ENCODE assay signal across 10 cellular contexts in the genomic region with DNA sequence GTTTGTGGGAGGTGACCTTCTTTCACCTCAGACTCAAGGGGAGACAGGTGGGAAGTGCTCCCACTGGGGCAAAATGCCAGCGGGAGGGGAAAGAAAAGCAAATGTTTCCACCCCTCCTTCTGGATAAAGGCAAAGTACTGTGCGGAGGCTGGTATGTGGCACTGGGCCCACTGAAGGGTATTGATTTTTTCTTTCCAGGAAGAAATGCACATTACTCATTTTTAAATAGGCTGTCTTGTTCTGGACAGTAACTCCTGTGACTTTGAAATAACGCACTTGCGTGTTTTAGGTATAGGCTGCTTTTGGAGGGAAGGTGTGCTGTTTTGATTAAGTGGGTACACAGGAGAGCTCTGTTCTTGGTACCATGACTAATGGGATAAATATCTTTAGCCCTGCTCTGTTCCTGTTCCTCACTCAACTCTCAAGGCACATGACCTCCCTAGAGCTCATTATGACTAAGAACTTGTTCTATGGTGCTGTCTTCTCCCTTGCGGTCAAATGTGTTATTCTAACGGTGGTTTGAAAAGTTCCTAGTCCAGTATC. TPM values are rescaled to one million over a fixed set of nuclear protein-coding genes. Genes with fewer than 3 reads are reported as not detected.
DNase-seq lines count a peak whose midpoint lies in the region; ATAC-seq and TF ChIP-seq lines count a peak whose summit lies in the region.
"Had no signal": no experiment of that assay in that cellular context is flagged by ENCODE, and none has a peak within 500 bp of the region (broad histone marks: within the 10 kb centered on the region; RNA-seq: fewer than 3 reads in every experiment).

No MANE protein-coding gene starts in this region.

- TF ChIP-seq CTCF in RWPE1 (conservative IDR thresholded peaks at IDR 0.05; ENCODE audit: low read depth) (no peak), transverse colon (IDR thresholded peaks at IDR 0.05) (no peak), A673 (conservative IDR thresholded peaks at IDR 0.05; ENCODE audit: low read depth, low read length) (no peak)

- intact Hi-C loops in transverse colon (cut with DNase I; ENCODE audit: low total_unique reads) = no loop called here
- intact Hi-C loops in A673 (cut with micrococcal nuclease; ENCODE audit: unreplicated experiment) = no loop called here

- CTCF ChIA-PET in RWPE1 (lab: Yijun Ruan, JAX) = no interaction called here
- CTCF ChIA-PET in A673 (lab: Charles Lee) = no interaction called here

- in situ Hi-C loops in transverse colon (cut with MboI; ENCODE audit: low pct_ligation_motif_present in 1 of 4, low pct_unique_long_range_greater_than_20kb in 1 of 4, low sequenced_read_pairs in 3 of 4) = no loop called here

- H3K4me1 ChIP-seq in transverse colon = peaks cover 0 to 4% (median 0%) of the 10 kb centered on the region in 4 donors
- H3K4me1 ChIP-seq in A673 (ENCODE audit: insufficient read depth, low read length, poor library complexity, severe bottlenecking) = no peaks in the 10 kb centered on the region

- H3K27ac ChIP-seq in RWPE1 (no peak overlapping the region), transverse colon (no peak overlapping the region), A673 (ENCODE audit: low read depth, low read length, poor library complexity, severe bottlenecking) (no peak overlapping the region)
- H3K27ac ChIP-seq: neutrophil had no signal

- POLR2A ChIA-PET in RWPE1 (lab: Yijun Ruan, JAX; ENCODE audit: low non-redundant PET) (no interaction called here), A673 (lab: Charles Lee; ENCODE audit: low non-redundant PET) (no interaction called here)

- H3K4me3 ChIP-seq in transverse colon (no peak overlapping the region), A673 (ENCODE audit: low read depth, low read length, poor library complexity, severe bottlenecking) (no peak overlapping the region)

- peak; percentile 63 for ATAC-seq in HG03432 (IDR thresholded peaks at IDR 0.05; ENCODE audit: unreplicated experiment)
- ATAC-seq in left lobe of liver = peak; percentile 84
- ATAC-seq in GM18505 (IDR thresholded peaks at IDR 0.05; ENCODE audit: unreplicated experiment) = no peak

- TF ChIP-seq EP300 in transverse colon (IDR thresholded peaks at IDR 0.05; ENCODE audit: low read depth) = no peak

- TF ChIP-seq POLR2A in transverse colon (IDR thresholded peaks at IDR 0.05) (no peak), GM18505 (IDR thresholded peaks at IDR 0.05; ENCODE audit: borderline replicate concordance, extremely low read depth, insufficient read depth, insufficient read length) (no peak)

- BruUV-seq in A673 (replicated peaks; lab: Mats Ljungman, UMichigan) = no TSS peak

- 76 to 83% methylated on average over 3 to 6 of the region's 6 CpGs for WGBS in transverse colon (ENCODE audit: low coverage in 1 of 2), 2 donors

- H3K27me3 ChIP-seq in transverse colon (no peaks in the 10 kb centered on the region), A673 (replicated peaks; ENCODE audit: insufficient read depth, low read depth, low read length, poor library complexity) (no peaks in the 10 kb centered on the region)
- H3K27me3 ChIP-seq: neutrophil had no signal

- DNase-seq in ELR (ENCODE audit: low read depth) (peak; percentile 54), RWPE1 (ENCODE audit: low spot score) (peak; percentile 59), left lobe of liver (ENCODE audit: low spot score) (peak; percentile 52), transverse colon (no peak), A673 (ENCODE audit: low spot score) (no peak)
- DNase-seq in activated effector memory CD4-positive, alpha-beta T cell treated with Interleukin-2 at 50 U/mL for 16 hours = no peak
- DNase-seq: MM.1S had no signal

- H3K9me3 ChIP-seq in transverse colon (no peaks in the 10 kb centered on the region), A673 (ENCODE audit: low read depth, low read length, poor library complexity, severe bottlenecking) (no peaks in the 10 kb centered on the region)
- H3K9me3 ChIP-seq: neutrophil had no signal

- H3K36me3 ChIP-seq in transverse colon = no peaks in the 10 kb centered on the region
- H3K36me3 ChIP-seq in A673 (ENCODE audit: insufficient read depth, low read length, poor library complexity, severe bottlenecking) = no peaks in the 10 kb centered on the region
- H3K36me3 ChIP-seq: neutrophil had no signal

RNA-seq across cellular contexts. Expression of gene MBTPS2, which starts 40.7 kb away (rescaled TPM):
- total RNA-seq in left lobe of liver = 11.5 TPM
- 1 to 10 TPM; 1.8 to 7.8 (median 4.7) TPM for total RNA-seq in transverse colon
- total RNA-seq in A673 (2021) = 23.2 and 23.9 TPM in 2 replicates

RNA-seq across cellular contexts. Expression of gene SMPX, which starts 40.8 kb away (rescaled TPM):
- total RNA-seq in left lobe of liver = 0.96 TPM
- 1 to 10 TPM in 2 of 4 donors, not detected in 2; 1.7 to 6.1 TPM for total RNA-seq in transverse colon
- total RNA-seq in A673 (2021) = not detected in 2 replicates

RNA-seq across cellular contexts. Expression of gene YY2, which starts 57.0 kb away (rescaled TPM):
- 0.53 TPM for total RNA-seq in left lobe of liver
- 1 to 10 TPM in 3 of 4 donors, not detected in 1; 1.2 to 2.4 (median 1.6) TPM for total RNA-seq in transverse colon
- total RNA-seq in A673 (2021) = 2.3 and 2.7 TPM in 2 replicates

Comparison
In these comparisons a context has a peak if more than half of its experiments do, and no peak if none do; other contexts are left out.
1. DNase-seq: peak in ELR (single experiment), RWPE1 (single experiment) and left lobe of liver (single experiment); none in activated effector memory CD4-positive, alpha-beta T cell treated with Interleukin-2 at 50 U/mL for 16 hours (single experiment), transverse colon (single experiment) and A673 (single experiment).